Comparison of ENCODE assay signal across 7 cellular contexts in genomic region chr1:155139895-155140629, GRCh38. TPM values are rescaled to one million over a fixed set of nuclear protein-coding genes. Genes with fewer than 3 reads are reported as not detected.
DNase-seq lines count a peak whose midpoint lies in the region; ATAC-seq, FAIRE-seq and TF ChIP-seq lines count a peak whose summit lies in the region.

TSS of gene DPM3 (minus strand) at chr1:155140531. CDS start at chr1:155140240, 291 bp downstream.

- H3K36me3 ChIP-seq in bronchial epithelial cell (ENCODE audit: control insufficient read depth, insufficient read depth, low read length) (no peaks in the 10 kb centered on the region), spleen (peaks cover 0 to 20% (median 0%) of the 10 kb centered on the region in 6 donors)

- H3K4me1 Mint-ChIP-seq in WTC11 (peaks cover 8% of the 10 kb centered on the region), immature natural killer cell (peaks cover 47 to 54% of the 10 kb centered on the region in 2 donors)

- CTCF ChIA-PET in WTC11 (lab: Charles Lee), result interaction anchor here (0.5 to 2.2 kb wide), 7 partner anchors 14 to 54 kb away, joined by 3 to 25 read pairs (median 5); partner anchors contain the start of genes KRTCAP2 and TRIM46

- POLR2A ChIA-PET in WTC11 (lab: Charles Lee), result interaction anchor here (0.5 kb wide), 1 partner anchor 62 kb away, joined by 3 read pairs; the partner anchor contains the start of gene EFNA3

- no peaks in the 10 kb centered on the region for H3K9me3 Mint-ChIP-seq in WTC11
- no peaks in the 10 kb centered on the region for H3K9me3 Mint-ChIP-seq in immature natural killer cell

- ATAC-seq in HG03103 (IDR thresholded peaks at IDR 0.05; ENCODE audit: low read depth, unreplicated experiment) (peak; percentile 64), WTC11 (peak; percentile 61)

- TF ChIP-seq CTCF in WTC11 (IDR thresholded peaks at IDR 0.05), result no peak
- TF ChIP-seq CTCF in bronchial epithelial cell (IDR thresholded peaks at IDR 0.05; ENCODE audit: insufficient read depth, low read length, severe bottlenecking), result no peak
- TF ChIP-seq CTCF in spleen (IDR thresholded peaks at IDR 0.05 in 8 of 11, conservative IDR thresholded peaks at IDR 0.05 in 3 of 11), result peak in 1 of 11 experiments; percentile 5

- DNase-seq in NCI-H2227 treated with DMSO at 0.1 percent for 48 hours (lab: John Stamatoyannopoulos, UW) (peak; percentile 75), WTC11 (ENCODE audit: low spot score) (peak; percentile 91), bronchial epithelial cell (ENCODE audit: low read depth) (peak; percentile 63), immature natural killer cell (peak; percentile 77 to 79 (median 78)), spleen (peak; percentile 97)

- 0 to 1% (median 1%) methylated on average over 38 to 42 of the region's 42 CpGs for WGBS in spleen, 5 donors

- H3K4me1 ChIP-seq in spleen, result peaks cover 25 to 48% (median 39%) of the 10 kb centered on the region in 6 donors

- peak; percentile 70 for TF ChIP-seq POLR2A in GM18526 (IDR thresholded peaks at IDR 0.05; ENCODE audit: extremely low read depth, insufficient read length)
- peak in 1 of 3 donors; percentile 56 for TF ChIP-seq POLR2A in spleen (IDR thresholded peaks at IDR 0.05)

- peak within 1 kb of the TSS; percentile 76 to 98 (median 94) for H3K27ac ChIP-seq in spleen

- intact Hi-C loops in spleen (cut with DNase I; ENCODE audit: low total_unique reads), result no loop called here

- FAIRE-seq in bronchial epithelial cell (lab: Jason Lieb, UNC), result no peak

- H3K9me3 ChIP-seq in spleen, result no peaks in the 10 kb centered on the region

- peak within 1 kb of the TSS; percentile 97 for H3K4me3 Mint-ChIP-seq in WTC11
- H3K4me3 Mint-ChIP-seq in immature natural killer cell, result peak within 1 kb of the TSS; percentile 95 to 100 (median 99)

- H3K4me3 ChIP-seq in bronchial epithelial cell (ENCODE audit: low read depth, low read length) (peak within 1 kb of the TSS; percentile 81), spleen (peak within 1 kb of the TSS; percentile 55 to 92 (median 76))

- H3K27me3 ChIP-seq in bronchial epithelial cell (ENCODE audit: control insufficient read depth, insufficient read depth, low read length) (no peaks in the 10 kb centered on the region), spleen (replicated peaks in 1 of 7) (no peaks in the 10 kb centered on the region)

- peaks cover 21% of the 10 kb centered on the region for H3K27me3 Mint-ChIP-seq in WTC11 (ENCODE audit: low read depth)
- H3K27me3 Mint-ChIP-seq in immature natural killer cell (ENCODE audit: low read depth in 3 of 3), result peaks cover 11 to 19% (median 18%) of the 10 kb centered on the region in 3 donors

- H3K36me3 Mint-ChIP-seq in WTC11 (peaks cover 8% of the 10 kb centered on the region; the same call in 1 of the 2 replicates), immature natural killer cell (peaks cover 0 to 3% (median 0%) of the 10 kb centered on the region in 3 donors)

- peak within 1 kb of the TSS; percentile 89 for H3K27ac Mint-ChIP-seq in WTC11
- peak within 1 kb of the TSS; percentile 92 to 99 (median 98) for H3K27ac Mint-ChIP-seq in immature natural killer cell

TF ChIP-seq in WTC11, 78 proteins besides CTCF, POLR2A, EP300 and RAD21 (continues in another document):
- no peak for TF ChIP-seq ERG (CRISPR knock-in tag; IDR thresholded peaks at IDR 0.05)
- peak; percentile 60; the same call in 1 of the 2 replicates for TF ChIP-seq HMGXB4 (CRISPR knock-in tag; IDR thresholded peaks at IDR 0.05)
- TF ChIP-seq ETV6 (CRISPR knock-in tag; IDR thresholded peaks at IDR 0.05), result no peak; the same call in 1 of the 2 replicates
- no peak for TF ChIP-seq AFF4 (CRISPR knock-in tag; IDR thresholded peaks at IDR 0.05; ENCODE audit: borderline replicate concordance)
- 0 out of 2 replicates have a peak, but pooled peaks have one; percentile 34 for TF ChIP-seq ATF1 (CRISPR knock-in tag; IDR thresholded peaks at IDR 0.05)
- TF ChIP-seq MAX (CRISPR knock-in tag; IDR thresholded peaks at IDR 0.05), result peak; percentile 32; the same call in 1 of the 2 replicates
- peak; percentile 56; the same call in 1 of the 2 replicates for TF ChIP-seq GABPB1 (CRISPR knock-in tag; IDR thresholded peaks at IDR 0.05)
- no peak for TF ChIP-seq E2F5 (CRISPR knock-in tag; IDR thresholded peaks at IDR 0.05)
- TF ChIP-seq FOXK1 (CRISPR knock-in tag; IDR thresholded peaks at IDR 0.05), result peak; percentile 62

RNA-seq across cellular contexts. Expression of gene DPM3, which starts in this region (rescaled TPM):
- total RNA-seq in WTC11 (2021) (70.6 to 79.8 TPM (median 73.5 TPM) in 3 replicates), bronchial epithelial cell (37.4 and 43.5 TPM in 2 replicates), spleen (10 to 100 TPM; 25.0 to 62.4 (median 49.9) TPM)
- polyA plus RNA-seq in immature natural killer cell (100 to 1,000 TPM; 103 to 274 (median 126) TPM), spleen (100 to 1,000 TPM; 205 to 262 (median 229) TPM)

Comparison
In these comparisons a context has a peak if more than half of its experiments do, and no peak if none do; other contexts are left out.
1. Peak in every context shown above with its lines: DNase-seq, ATAC-seq, H3K4me3 ChIP-seq and H3K27ac ChIP-seq.